In genomic region chr1:14939527-14940284, GRCh38 we compare ENCODE assay signal across 10 cellular contexts.
DNase-seq lines count a peak whose midpoint lies in the region; ATAC-seq and TF ChIP-seq lines count a peak whose summit lies in the region.
"Had no signal": no experiment of that assay in that cellular context is flagged by ENCODE, and none has a peak within 500 bp of the region (broad histone marks: within the 10 kb centered on the region; RNA-seq: fewer than 3 reads in every experiment).

No MANE protein-coding gene starts in this region.

- peaks cover 58% of the 10 kb centered on the region for H3K4me1 Mint-ChIP-seq in neural progenitor cell
- H3K4me1 Mint-ChIP-seq in natural killer cell treated with Interleukin-12 subunit alpha and Interleukin-12 subunit beta and Interleukin-15 and Interleukin-18, amount 100 ng/mL, for 72 hours (ENCODE audit: low read depth in 2 of 2): no peaks in the 10 kb centered on the region

- TF ChIP-seq CTCF in Panc1 (IDR thresholded peaks at IDR 0.05) (no peak), neural progenitor cell (IDR thresholded peaks at IDR 0.05) (no peak)

- no peak overlapping the region for H3K27ac ChIP-seq in Panc1 (ENCODE audit: low read length)
- no peak overlapping the region for H3K27ac ChIP-seq in neural progenitor cell

- H3K4me3 ChIP-seq in Panc1 (ENCODE audit: low read depth in 2 of 2, low read length in 2 of 2): no peak overlapping the region
- H3K4me3 ChIP-seq in neural progenitor cell: no peak overlapping the region
- H3K4me3 ChIP-seq: hepatocyte had no signal

- no peak overlapping the region for H3K9ac ChIP-seq in neural progenitor cell

- peak; percentile 30 for DNase-seq in ELF-1 (ENCODE audit: low read depth, low spot score)
- no peak for DNase-seq in Panc1 (ENCODE audit: low read depth, low spot score)
- DNase-seq in neural progenitor cell (ENCODE audit: low spot score): no peak
- DNase-seq in left lobe of liver (ENCODE audit: low spot score): no peak
- no peak for DNase-seq in medulla oblongata (ENCODE audit: extremely low spot score)
- DNase-seq in natural killer cell treated with Interleukin-12 subunit alpha and Interleukin-12 subunit beta and Interleukin-15 and Interleukin-18, amount 100 ng/mL, for 72 hours (ENCODE audit: low spot score): no peak
- DNase-seq: DMS79 had no signal

- H3K9me3 ChIP-seq in Panc1 (ENCODE audit: control insufficient read depth, insufficient read depth, low read depth, low read length): no peaks in the 10 kb centered on the region
- H3K9me3 ChIP-seq in neural progenitor cell (ENCODE audit: low read depth): no peaks in the 10 kb centered on the region

- ATAC-seq in Panc1 (0 out of 2 replicates have a peak, but pooled peaks have one; percentile 17), esophagus mucosa (peak; percentile 71), HG02610 (IDR thresholded peaks at IDR 0.05; ENCODE audit: unreplicated experiment) (no peak), left lobe of liver (no peak)
- no peak for ATAC-seq in natural killer cell treated with Interleukin-12 subunit alpha and Interleukin-12 subunit beta and Interleukin-15 and Interleukin-18, amount 100 ng/mL, for 72 hours

- intact Hi-C loops in Panc1 (cut with micrococcal nuclease; ENCODE audit: unreplicated experiment): no loop called here

- H3K4me1 ChIP-seq in Panc1 (ENCODE audit: control insufficient read depth, insufficient read depth, low read length) (0 out of 2 replicates have a peak, but pooled peaks cover 8% of the 10 kb centered on the region), neural progenitor cell (peaks cover 19% of the 10 kb centered on the region)

- peaks cover 6% of the 10 kb centered on the region for H3K27me3 Mint-ChIP-seq in neural progenitor cell (ENCODE audit: insufficient read depth, low read depth)
- peaks cover 3 to 10% of the 10 kb centered on the region in 2 donors for H3K27me3 Mint-ChIP-seq in natural killer cell treated with Interleukin-12 subunit alpha and Interleukin-12 subunit beta and Interleukin-15 and Interleukin-18, amount 100 ng/mL, for 72 hours

- H3K27me3 ChIP-seq in Panc1 (ENCODE audit: control insufficient read depth, insufficient read depth, low read length) (no peaks in the 10 kb centered on the region), neural progenitor cell (no peaks in the 10 kb centered on the region)
- H3K27me3 ChIP-seq: hepatocyte had no signal

- H3K9me3 Mint-ChIP-seq in neural progenitor cell: no peaks in the 10 kb centered on the region
- no peaks in the 10 kb centered on the region for H3K9me3 Mint-ChIP-seq in natural killer cell treated with Interleukin-12 subunit alpha and Interleukin-12 subunit beta and Interleukin-15 and Interleukin-18, amount 100 ng/mL, for 72 hours

- no peak overlapping the region for H2AFZ ChIP-seq in neural progenitor cell (replicated peaks)
- H2AFZ ChIP-seq: hepatocyte had no signal

- POLR2A ChIA-PET in Panc1 (lab: Charles Lee): no interaction called here

- CTCF ChIA-PET in Panc1 (lab: Charles Lee): interaction anchor here (0.5 kb wide), 1 partner anchor 50 kb away, joined by 3 read pairs; no protein-coding TSS in a partner anchor

- peak overlapping the region; percentile 54 for H3K27ac Mint-ChIP-seq in neural progenitor cell
- no peak overlapping the region for H3K27ac Mint-ChIP-seq in natural killer cell treated with Interleukin-12 subunit alpha and Interleukin-12 subunit beta and Interleukin-15 and Interleukin-18, amount 100 ng/mL, for 72 hours

- no peak overlapping the region for H3K4me2 ChIP-seq in neural progenitor cell
- H3K4me2 ChIP-seq: hepatocyte had no signal

- H3K36me3 ChIP-seq in Panc1 (ENCODE audit: control insufficient read depth, insufficient read depth, low read length) (no peaks in the 10 kb centered on the region), neural progenitor cell (no peaks in the 10 kb centered on the region)

- in situ Hi-C loops in Panc1 (cut with HindIII; ENCODE audit: low pct_unique_long_range_greater_than_20kb, low sequenced_read_pairs): no loop called here

- peaks cover 5% of the 10 kb centered on the region for H3F3A ChIP-seq in neural progenitor cell (ENCODE audit: low read depth)

- no peaks in the 10 kb centered on the region for H3K36me3 Mint-ChIP-seq in neural progenitor cell
- no peaks in the 10 kb centered on the region for H3K36me3 Mint-ChIP-seq in natural killer cell treated with Interleukin-12 subunit alpha and Interleukin-12 subunit beta and Interleukin-15 and Interleukin-18, amount 100 ng/mL, for 72 hours

- H4K20me1 ChIP-seq in neural progenitor cell (ENCODE audit: low read depth): peaks cover 9% of the 10 kb centered on the region

- peak overlapping the region; percentile 64 for H3K4me3 Mint-ChIP-seq in neural progenitor cell
- H3K4me3 Mint-ChIP-seq in natural killer cell treated with Interleukin-12 subunit alpha and Interleukin-12 subunit beta and Interleukin-15 and Interleukin-18, amount 100 ng/mL, for 72 hours: no peak overlapping the region

- H3K79me2 ChIP-seq in neural progenitor cell (ENCODE audit: low read depth): no peaks in the 10 kb centered on the region

- BruUV-seq in Panc1 (replicated peaks; lab: Mats Ljungman, UMichigan): no TSS peak

Comparison
In these comparisons a context has a peak if more than half of its experiments do, and no peak if none do; other contexts are left out.
1. ATAC-seq: peak in Panc1 (single experiment) and esophagus mucosa (single experiment); none in HG02610 (single experiment), left lobe of liver (single experiment) and natural killer cell treated with Interleukin-12 subunit alpha and Interleukin-12 subunit beta and Interleukin-15 and Interleukin-18, amount 100 ng/mL, for 72 hours (0 of 2).